In genomic region chr4:122921971-122922876, GRCh38 we compare ENCODE assay signal across 8 cellular contexts. TPM values are rescaled to one million over a fixed set of nuclear protein-coding genes. Genes with fewer than 3 reads are reported as not detected.
DNase-seq lines count a peak whose midpoint lies in the region; ATAC-seq and TF ChIP-seq lines count a peak whose summit lies in the region.

A gene with protein sequence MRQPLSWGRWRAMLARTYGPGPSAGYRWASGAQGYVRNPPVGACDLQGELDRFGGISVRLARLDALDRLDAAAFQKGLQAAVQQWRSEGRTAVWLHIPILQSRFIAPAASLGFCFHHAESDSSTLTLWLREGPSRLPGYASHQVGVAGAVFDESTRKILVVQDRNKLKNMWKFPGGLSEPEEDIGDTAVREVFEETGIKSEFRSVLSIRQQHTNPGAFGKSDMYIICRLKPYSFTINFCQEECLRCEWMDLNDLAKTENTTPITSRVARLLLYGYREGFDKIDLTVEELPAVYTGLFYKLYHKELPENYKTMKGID (minus strand): TSS chr4:122922597. CDS start chr4:122922572, 25 bp downstream.

- H2AFZ ChIP-seq in PC-3 (ENCODE audit: low read length) = peak within 1 kb of the TSS; percentile 100

- intact Hi-C loops in PC-3 (cut with micrococcal nuclease) = no loop called here
- intact Hi-C loops in activated T-helper 2 cell treated with anti-CD3 and anti-CD28 coated beads, Interferon-gamma antibody, Interleukin-2, Interleukin-4, amounts not matched to agents 10 μg/mL and 5 μg/mL and 100 μg/mL, durations not matched to agents 14 hours and 24 hours and 36 hours (cut with micrococcal nuclease) = loop anchor here (2.0 to 5.0 kb wide), 5 partner anchors 163 to 475 kb away; partner anchors contain the start of genes IL2 and SPRY1

- peak within 1 kb of the TSS; percentile 97 for H3K27ac Mint-ChIP-seq in activated T-helper 2 cell treated with anti-CD3 and anti-CD28 coated beads, Interferon-gamma antibody, Interleukin-2, Interleukin-4, amounts not matched to agents 10 μg/mL and 5 μg/mL and 100 μg/mL, durations not matched to agents 14 hours and 24 hours and 36 hours
- H3K27ac Mint-ChIP-seq in natural killer cell treated with Interleukin-12 subunit alpha and Interleukin-12 subunit beta and Interleukin-15 and Interleukin-18, amount 100 ng/mL, for 72 hours = peak within 1 kb of the TSS in 1 of 2 donors; percentile 23

- ATAC-seq in PC-3 = peak; percentile 82
- peak; percentile 74 to 81 for ATAC-seq in natural killer cell treated with Interleukin-12 subunit alpha and Interleukin-12 subunit beta and Interleukin-15 and Interleukin-18, amount 100 ng/mL, for 72 hours

- no peaks in the 10 kb centered on the region for H3K9me2 ChIP-seq in PC-3 (replicated peaks; ENCODE audit: low read length)

- DNase-seq in DMS114 treated with DMSO at 0.1 percent for 48 hours (lab: John Stamatoyannopoulos, UW; ENCODE audit: unreplicated experiment) (peak; percentile 35), GM20000 (ENCODE audit: low spot score) (peak; percentile 59), HK-2 (ENCODE audit: unreplicated experiment) (peak; percentile 65), PC-3 (peak; percentile 56), fibroblast of the aortic adventitia (ENCODE audit: low read depth) (peak; percentile 62), superior temporal gyrus (ENCODE audit: extremely low spot score) (peak; percentile 84)
- peak; percentile 40 for DNase-seq in activated T-helper 2 cell treated with anti-CD3 and anti-CD28 coated beads, Interferon-gamma antibody, Interleukin-2, Interleukin-4, amounts not matched to agents 10 μg/mL and 5 μg/mL and 100 μg/mL, durations not matched to agents 14 hours and 24 hours and 36 hours (ENCODE audit: low spot score)
- DNase-seq in natural killer cell treated with Interleukin-12 subunit alpha and Interleukin-12 subunit beta and Interleukin-15 and Interleukin-18, amount 100 ng/mL, for 72 hours (ENCODE audit: low spot score) = peak; percentile 69

- peak within 1 kb of the TSS; percentile 89 for H3K9ac ChIP-seq in PC-3 (ENCODE audit: low read length)

- peak within 1 kb of the TSS; percentile 95 for H3K4me3 Mint-ChIP-seq in activated T-helper 2 cell treated with anti-CD3 and anti-CD28 coated beads, Interferon-gamma antibody, Interleukin-2, Interleukin-4, amounts not matched to agents 10 μg/mL and 5 μg/mL and 100 μg/mL, durations not matched to agents 14 hours and 24 hours and 36 hours (ENCODE audit: low read depth)
- H3K4me3 Mint-ChIP-seq in natural killer cell treated with Interleukin-12 subunit alpha and Interleukin-12 subunit beta and Interleukin-15 and Interleukin-18, amount 100 ng/mL, for 72 hours = no peak within 1 kb of the TSS

- no peaks in the 10 kb centered on the region for H3K36me3 Mint-ChIP-seq in activated T-helper 2 cell treated with anti-CD3 and anti-CD28 coated beads, Interferon-gamma antibody, Interleukin-2, Interleukin-4, amounts not matched to agents 10 μg/mL and 5 μg/mL and 100 μg/mL, durations not matched to agents 14 hours and 24 hours and 36 hours (ENCODE audit: low read depth)
- no peaks in the 10 kb centered on the region for H3K36me3 Mint-ChIP-seq in natural killer cell treated with Interleukin-12 subunit alpha and Interleukin-12 subunit beta and Interleukin-15 and Interleukin-18, amount 100 ng/mL, for 72 hours

- H3F3A ChIP-seq in PC-3 (ENCODE audit: low read length, unreplicated experiment) = no peaks in the 10 kb centered on the region

- CTCF ChIA-PET in PC-3 (lab: Charles Lee) = no interaction called here

- no peaks in the 10 kb centered on the region for H3K27me3 ChIP-seq in PC-3 (ENCODE audit: low read length)

- TF ChIP-seq CTCF in GM20000 (IDR thresholded peaks at IDR 0.05; ENCODE audit: extremely low read depth, missing control alignments) (no peak), PC-3 (conservative IDR thresholded peaks at IDR 0.05; ENCODE audit: low read depth, low read length) (no peak), fibroblast of the aortic adventitia (IDR thresholded peaks at IDR 0.05; ENCODE audit: insufficient read depth, low read length) (no peak)

- H3K27me3 Mint-ChIP-seq in activated T-helper 2 cell treated with anti-CD3 and anti-CD28 coated beads, Interferon-gamma antibody, Interleukin-2, Interleukin-4, amounts not matched to agents 10 μg/mL and 5 μg/mL and 100 μg/mL, durations not matched to agents 14 hours and 24 hours and 36 hours (ENCODE audit: low read depth) = no peaks in the 10 kb centered on the region
- H3K27me3 Mint-ChIP-seq in natural killer cell treated with Interleukin-12 subunit alpha and Interleukin-12 subunit beta and Interleukin-15 and Interleukin-18, amount 100 ng/mL, for 72 hours = no peaks in the 10 kb centered on the region

- no peaks in the 10 kb centered on the region for H3K9me3 ChIP-seq in PC-3 (ENCODE audit: low read length)

- H3K36me3 ChIP-seq in PC-3 (ENCODE audit: low read depth, low read length) = no peaks in the 10 kb centered on the region

- H3K4me2 ChIP-seq in PC-3 (ENCODE audit: low read length) = peak within 1 kb of the TSS; percentile 99

- H3K79me2 ChIP-seq in PC-3 (ENCODE audit: low read length) = peaks cover 60% of the 10 kb centered on the region

- H3K4me1 Mint-ChIP-seq in activated T-helper 2 cell treated with anti-CD3 and anti-CD28 coated beads, Interferon-gamma antibody, Interleukin-2, Interleukin-4, amounts not matched to agents 10 μg/mL and 5 μg/mL and 100 μg/mL, durations not matched to agents 14 hours and 24 hours and 36 hours (ENCODE audit: low read depth) = peaks cover 15% of the 10 kb centered on the region
- peaks cover 6% of the 10 kb centered on the region in 2 donors for H3K4me1 Mint-ChIP-seq in natural killer cell treated with Interleukin-12 subunit alpha and Interleukin-12 subunit beta and Interleukin-15 and Interleukin-18, amount 100 ng/mL, for 72 hours (ENCODE audit: low read depth in 2 of 2)

- H4K20me1 ChIP-seq in PC-3 (ENCODE audit: low read length) = no peaks in the 10 kb centered on the region; the same call in 1 of the 2 replicates

- peak within 1 kb of the TSS; percentile 59 for H3K27ac ChIP-seq in PC-3 (ENCODE audit: low read length)

- BruUV-seq in PC-3 (replicated peaks; lab: Mats Ljungman, UMichigan) = TSS peak; percentile 35

- H3K9me3 Mint-ChIP-seq in activated T-helper 2 cell treated with anti-CD3 and anti-CD28 coated beads, Interferon-gamma antibody, Interleukin-2, Interleukin-4, amounts not matched to agents 10 μg/mL and 5 μg/mL and 100 μg/mL, durations not matched to agents 14 hours and 24 hours and 36 hours = no peaks in the 10 kb centered on the region
- H3K9me3 Mint-ChIP-seq in natural killer cell treated with Interleukin-12 subunit alpha and Interleukin-12 subunit beta and Interleukin-15 and Interleukin-18, amount 100 ng/mL, for 72 hours = no peaks in the 10 kb centered on the region

- POLR2A ChIA-PET in PC-3 (lab: Charles Lee; ENCODE audit: unreplicated experiment) = interaction anchor here (0.6 kb wide), 2 partner anchors 26 to 1097 kb away, joined by 4 read pairs; no protein-coding TSS in a partner anchor

- H3K4me1 ChIP-seq in PC-3 (ENCODE audit: insufficient read depth, low read length) = peaks cover 23% of the 10 kb centered on the region

- peak within 1 kb of the TSS; percentile 97 for H3K4me3 ChIP-seq in PC-3 (ENCODE audit: low read length)
- H3K4me3 ChIP-seq in fibroblast of the aortic adventitia (ENCODE audit: low read depth, low read length) = peak within 1 kb of the TSS; percentile 85

RNA-seq across cellular contexts. Expression of the gene that starts here (rescaled TPM):
- total RNA-seq in PC-3 (2014; rRNA removed) (6.9 and 7.5 TPM in 2 replicates), fibroblast of the aortic adventitia (ENCODE audit: low replicate concordance) (8.5 and 12.8 TPM in 2 replicates)
- 7.5 and 8.5 TPM in 2 replicates for total RNA-seq in activated T-helper 2 cell treated with anti-CD3 and anti-CD28 coated beads, Interferon-gamma antibody, Interleukin-2, Interleukin-4, amounts not matched to agents 10 μg/mL and 5 μg/mL and 100 μg/mL, durations not matched to agents 14 hours and 24 hours and 36 hours
- total RNA-seq in natural killer cell treated with Interleukin-12 subunit alpha and Interleukin-12 subunit beta and Interleukin-15 and Interleukin-18, amount 100 ng/mL, for 72 hours = 1 to 10 TPM; 5.0 to 9.0 TPM

Comparison
In these comparisons a context has a peak if more than half of its experiments do, and no peak if none do; other contexts are left out.
1. Peak in every context shown above with its lines: DNase-seq, ATAC-seq, H3K4me3 ChIP-seq and H3K27ac ChIP-seq.